Comparison of ENCODE assay signal across 17 cellular contexts in genomic region chr6:20835315-20836010, GRCh38.
"Had no signal": no experiment of that assay in that cellular context is flagged by ENCODE, and none has a peak within 500 bp of the region (broad histone marks: within the 10 kb centered on the region; RNA-seq: fewer than 3 reads in every experiment).

No MANE protein-coding gene starts in this region.

- H3K4me3 ChIP-seq: adrenal gland, left ventricle myocardium inferior, ovary, sigmoid colon had no signal

- DNase-seq: activated B cell treated with CpG ODN at 0.5 μM for 24 hours; activated CD4-positive, alpha-beta T cell treated with anti-CD3 and anti-CD28 coated beads, Interleukin-2, amount 10 ng/mL, durations not matched to agents 24 days and 14 days; activated naive CD4-positive, alpha-beta T cell treated with anti-CD3 and anti-CD28 coated beads, Interleukin-2, amount 10 ng/mL, durations not matched to agents 7 days and 5 days; activated T-cell treated with anti-CD3 and anti-CD28 coated beads for 4 hours; adrenal gland; central memory CD4-positive, alpha-beta T cell; cortex of kidney; effector memory CD8-positive, alpha-beta T cell; left ventricle myocardium inferior; mesenchymal stem cell; ovary; sigmoid colon; stimulated activated CD4-positive, alpha-beta T cell treated with anti-CD3 and anti-CD28 coated beads, Interleukin-2, amount 100 ng/mL, for 24 hours; stimulated activated naive CD4-positive, alpha-beta T cell had no signal

- H3K27ac Mint-ChIP-seq: activated B cell treated with CpG ODN at 0.5 μM for 24 hours; activated CD4-positive, alpha-beta T cell treated with anti-CD3 and anti-CD28 coated beads, Interleukin-2, amount 10 ng/mL, durations not matched to agents 24 days and 14 days; activated naive CD4-positive, alpha-beta T cell treated with anti-CD3 and anti-CD28 coated beads, Interleukin-2, amount 10 ng/mL, durations not matched to agents 7 days and 5 days; activated T-helper 17 cell treated with anti-CD3 and anti-CD28 coated beads, Interleukin-2, amount 50 U/mL, for 72 hours; natural killer cell treated with Interleukin-12 subunit alpha and Interleukin-12 subunit beta and Interleukin-15 and Interleukin-18, amount 100 ng/mL, for 72 hours had no signal

- H3K9me3 ChIP-seq: adrenal gland, left ventricle myocardium inferior, ovary, sigmoid colon had no signal

- H3K9me3 Mint-ChIP-seq: activated B cell treated with CpG ODN at 0.5 μM for 24 hours; activated T-helper 17 cell treated with anti-CD3 and anti-CD28 coated beads, Interleukin-2, amount 50 U/mL, for 72 hours; effector memory CD8-positive, alpha-beta T cell; natural killer cell treated with Interleukin-12 subunit alpha and Interleukin-12 subunit beta and Interleukin-15 and Interleukin-18, amount 100 ng/mL, for 72 hours had no signal

- H3K36me3 ChIP-seq: adrenal gland, left ventricle myocardium inferior, ovary, sigmoid colon had no signal

- H3K36me3 Mint-ChIP-seq: natural killer cell treated with Interleukin-12 subunit alpha and Interleukin-12 subunit beta and Interleukin-15 and Interleukin-18, amount 100 ng/mL, for 72 hours had no signal

- ATAC-seq: activated T-helper 17 cell treated with anti-CD3 and anti-CD28 coated beads, Interleukin-2, amount 50 U/mL, for 72 hours; effector memory CD8-positive, alpha-beta T cell; natural killer cell treated with Interleukin-12 subunit alpha and Interleukin-12 subunit beta and Interleukin-15 and Interleukin-18, amount 100 ng/mL, for 72 hours had no signal

- H3K27me3 Mint-ChIP-seq: activated B cell treated with CpG ODN at 0.5 μM for 24 hours; activated CD4-positive, alpha-beta T cell treated with anti-CD3 and anti-CD28 coated beads, Interleukin-2, amount 10 ng/mL, durations not matched to agents 24 days and 14 days; activated naive CD4-positive, alpha-beta T cell treated with anti-CD3 and anti-CD28 coated beads, Interleukin-2, amount 10 ng/mL, durations not matched to agents 7 days and 5 days; activated T-helper 17 cell treated with anti-CD3 and anti-CD28 coated beads, Interleukin-2, amount 50 U/mL, for 72 hours; effector memory CD8-positive, alpha-beta T cell; natural killer cell treated with Interleukin-12 subunit alpha and Interleukin-12 subunit beta and Interleukin-15 and Interleukin-18, amount 100 ng/mL, for 72 hours had no signal

- H3K27ac ChIP-seq: adrenal gland, left ventricle myocardium inferior, ovary, sigmoid colon had no signal

- H3K4me3 Mint-ChIP-seq: activated B cell treated with CpG ODN at 0.5 μM for 24 hours; activated CD4-positive, alpha-beta T cell treated with anti-CD3 and anti-CD28 coated beads, Interleukin-2, amount 10 ng/mL, durations not matched to agents 24 days and 14 days; activated naive CD4-positive, alpha-beta T cell treated with anti-CD3 and anti-CD28 coated beads, Interleukin-2, amount 10 ng/mL, durations not matched to agents 7 days and 5 days; activated T-helper 17 cell treated with anti-CD3 and anti-CD28 coated beads, Interleukin-2, amount 50 U/mL, for 72 hours; effector memory CD8-positive, alpha-beta T cell; natural killer cell treated with Interleukin-12 subunit alpha and Interleukin-12 subunit beta and Interleukin-15 and Interleukin-18, amount 100 ng/mL, for 72 hours had no signal

- H3K27me3 ChIP-seq: adrenal gland, ovary, sigmoid colon had no signal

- H3K4me1 ChIP-seq: adrenal gland, left ventricle myocardium inferior, sigmoid colon had no signal

- FAIRE-seq: islet of Langerhans had no signal

- H3K4me1 Mint-ChIP-seq: activated B cell treated with CpG ODN at 0.5 μM for 24 hours had no signal
